Comparison of ENCODE assay signal across 12 cellular contexts in genomic region chr3:123478314-123478713, GRCh38. TPM values are rescaled to one million over a fixed set of nuclear protein-coding genes. Genes with fewer than 3 reads are reported as not detected.
DNase-seq lines count a peak whose midpoint lies in the region; ATAC-seq and TF ChIP-seq lines count a peak whose summit lies in the region.
"Had no signal": no experiment of that assay in that cellular context is flagged by ENCODE, and none has a peak within 500 bp of the region (broad histone marks: within the 10 kb centered on the region; RNA-seq: fewer than 3 reads in every experiment).

No MANE protein-coding gene starts in this region.

- peaks cover 3% of the 10 kb centered on the region; the same call in 2 of the 3 replicates for H3K4me1 Mint-ChIP-seq in GM23338
- H3K4me1 Mint-ChIP-seq: CD4-positive, CD25-positive, alpha-beta regulatory T cell had no signal

- no peaks in the 10 kb centered on the region for H3K9me3 ChIP-seq in BLaER1 treated with 17β-estradiol and CSF1 and Interleukin-3, amounts not matched to agents 10 nM and 100 nM (replicated peaks in 1 of 11)
- no peaks in the 10 kb centered on the region for H3K9me3 ChIP-seq in PC-3 (ENCODE audit: low read length)
- no peaks in the 10 kb centered on the region for H3K9me3 ChIP-seq in PC-9 (ENCODE audit: insufficient read depth, low read depth)
- H3K9me3 ChIP-seq: A549, HAP-1 had no signal

- H3K4me2 ChIP-seq in BLaER1 treated with 17β-estradiol and CSF1 and Interleukin-3, amounts not matched to agents 10 nM and 100 nM: peak overlapping the region in 8 of 11 experiments; percentile 20 to 80 (median 66); a peak in 14 of 22 replicates
- H3K4me2 ChIP-seq in GM23338 (no peak overlapping the region), PC-3 (ENCODE audit: low read length) (no peak overlapping the region), PC-9 (no peak overlapping the region)
- H3K4me2 ChIP-seq: A549 had no signal

- no peaks in the 10 kb centered on the region for H3K36me3 Mint-ChIP-seq in GM23338 (ENCODE audit: low read depth)
- H3K36me3 Mint-ChIP-seq: CD4-positive, CD25-positive, alpha-beta regulatory T cell had no signal

- peaks cover 0 to 18% (median 0%) of the 10 kb centered on the region in 11 experiments; a peak in 5 of 22 replicates for H3K27me3 ChIP-seq in BLaER1 treated with 17β-estradiol and CSF1 and Interleukin-3, amounts not matched to agents 10 nM and 100 nM
- no peaks in the 10 kb centered on the region for H3K27me3 ChIP-seq in GM23338 (ENCODE audit: insufficient read depth)
- peaks cover 59% of the 10 kb centered on the region for H3K27me3 ChIP-seq in PC-3 (ENCODE audit: low read length)
- H3K27me3 ChIP-seq in PC-9 (ENCODE audit: insufficient read depth, low read depth): peaks cover 7% of the 10 kb centered on the region; the same call in 1 of the 2 replicates

- H3K4me3 ChIP-seq in BLaER1 treated with 17β-estradiol and CSF1 and Interleukin-3, amounts not matched to agents 10 nM and 100 nM: no peak overlapping the region
- H3K4me3 ChIP-seq in GM23338: no peak overlapping the region
- H3K4me3 ChIP-seq in PC-3 (ENCODE audit: low read length): no peak overlapping the region
- no peak overlapping the region for H3K4me3 ChIP-seq in PC-9
- H3K4me3 ChIP-seq: A549, HAP-1 had no signal

- ATAC-seq in GM23338 (peak; percentile 44), PC-3 (peak; percentile 28)
- ATAC-seq: A549 had no signal

- H3F3A ChIP-seq in GM23338 (replicated peaks; ENCODE audit: low read depth) (no peaks in the 10 kb centered on the region), PC-3 (ENCODE audit: low read length, unreplicated experiment) (no peaks in the 10 kb centered on the region), PC-9 (ENCODE audit: insufficient read depth, low read depth) (no peaks in the 10 kb centered on the region)

- peaks cover 15% of the 10 kb centered on the region for H3K27me3 Mint-ChIP-seq in GM23338 (ENCODE audit: insufficient read depth, low read depth, poor library complexity)

- H3K9ac ChIP-seq in BLaER1 treated with 17β-estradiol and CSF1 and Interleukin-3, amounts not matched to agents 10 nM and 100 nM: 0 out of 22 replicates have a peak overlapping the region, but pooled peaks of 1 of the 11 experiments have one; percentile 16
- no peak overlapping the region for H3K9ac ChIP-seq in PC-3 (ENCODE audit: low read length)

- H3K79me2 ChIP-seq in GM23338 (replicated peaks; ENCODE audit: insufficient read depth) (no peaks in the 10 kb centered on the region), PC-3 (ENCODE audit: low read length) (no peaks in the 10 kb centered on the region), PC-9 (ENCODE audit: low read depth) (no peaks in the 10 kb centered on the region)

- H3K9me2 ChIP-seq in GM23338 (ENCODE audit: insufficient read depth) (no peaks in the 10 kb centered on the region), PC-3 (replicated peaks; ENCODE audit: low read length) (no peaks in the 10 kb centered on the region), PC-9 (ENCODE audit: insufficient read depth) (no peaks in the 10 kb centered on the region; the same call in 1 of the 2 replicates)

- H4K20me1 ChIP-seq in BLaER1 treated with 17β-estradiol and CSF1 and Interleukin-3, amounts not matched to agents 10 nM and 100 nM: no peaks in the 10 kb centered on the region; a peak in 1 of 22 replicates
- H4K20me1 ChIP-seq in GM23338 (replicated peaks; ENCODE audit: insufficient read depth): no peaks in the 10 kb centered on the region
- no peaks in the 10 kb centered on the region for H4K20me1 ChIP-seq in PC-3 (ENCODE audit: low read length)
- no peaks in the 10 kb centered on the region for H4K20me1 ChIP-seq in PC-9 (ENCODE audit: insufficient read depth)

- H3K27ac ChIP-seq in BLaER1 treated with 17β-estradiol and CSF1 and Interleukin-3, amounts not matched to agents 10 nM and 100 nM: no peak overlapping the region
- H3K27ac ChIP-seq in GM23338 (ENCODE audit: low read depth): no peak overlapping the region
- H3K27ac ChIP-seq in PC-3 (ENCODE audit: low read length): no peak overlapping the region
- no peak overlapping the region for H3K27ac ChIP-seq in PC-9
- H3K27ac ChIP-seq: A549 had no signal

- H3K27ac Mint-ChIP-seq in GM23338: no peak overlapping the region
- H3K27ac Mint-ChIP-seq: CD4-positive, CD25-positive, alpha-beta regulatory T cell had no signal

- no peak overlapping the region for H2AFZ ChIP-seq in GM23338
- no peak overlapping the region for H2AFZ ChIP-seq in PC-3 (ENCODE audit: low read length)
- no peak overlapping the region for H2AFZ ChIP-seq in PC-9

- no peak for TF ChIP-seq CTCF in GM23338 (conservative IDR thresholded peaks at IDR 0.05; ENCODE audit: low read depth in 2 of 2)
- no peak for TF ChIP-seq CTCF in PC-3 (conservative IDR thresholded peaks at IDR 0.05; ENCODE audit: low read depth, low read length)
- no peak for TF ChIP-seq CTCF in PC-9 (conservative IDR thresholded peaks at IDR 0.05)

- no TSS peak for BruUV-seq in PC-3 (replicated peaks; lab: Mats Ljungman, UMichigan)
- BruUV-seq in PC-9 (replicated peaks; lab: Mats Ljungman, UMichigan): no TSS peak

- no peak overlapping the region for H3K4me3 Mint-ChIP-seq in GM23338
- H3K4me3 Mint-ChIP-seq: CD4-positive, CD25-positive, alpha-beta regulatory T cell had no signal

- DNase-seq in GM23338 (ENCODE audit: low spot score): no peak
- DNase-seq in PC-3: no peak
- DNase-seq in left kidney (ENCODE audit: low read depth, low spot score): peak; percentile 20
- no peak for DNase-seq in PC-9
- DNase-seq in activated naive CD4-positive, alpha-beta T cell treated with anti-CD3 and anti-CD28 coated beads, Interleukin-2, amount 50 U/mL, for 16 hours: no peak
- DNase-seq in amniotic stem cell (lab: John Stamatoyannopoulos, UW): no peak
- DNase-seq: CD4-positive, CD25-positive, alpha-beta regulatory T cell; DMS79; EL had no signal

- intact Hi-C loops in PC-3 (cut with micrococcal nuclease) (no loop called here), PC-9 (cut with micrococcal nuclease; ENCODE audit: unreplicated experiment) (no loop called here)

- POLR2A ChIA-PET in PC-3 (lab: Charles Lee; ENCODE audit: unreplicated experiment): no interaction called here
- POLR2A ChIA-PET in PC-9 (lab: Charles Lee; ENCODE audit: unreplicated experiment): no interaction called here

- no peaks in the 10 kb centered on the region for H3K9me3 Mint-ChIP-seq in GM23338

- H3K4me1 ChIP-seq in BLaER1 treated with 17β-estradiol and CSF1 and Interleukin-3, amounts not matched to agents 10 nM and 100 nM: peaks cover 14 to 85% (median 61%) of the 10 kb centered on the region in 10 experiments; a peak in 19 of 20 replicates
- H3K4me1 ChIP-seq in GM23338 (ENCODE audit: insufficient read depth) (no peaks in the 10 kb centered on the region), PC-3 (ENCODE audit: insufficient read depth, low read length) (no peaks in the 10 kb centered on the region), PC-9 (replicated peaks; ENCODE audit: insufficient read depth) (no peaks in the 10 kb centered on the region)
- H3K4me1 ChIP-seq: A549, HAP-1 had no signal

- CTCF ChIA-PET in PC-3 (lab: Charles Lee): no interaction called here
- CTCF ChIA-PET in PC-9 (lab: Charles Lee): interaction anchor here (0.6 kb wide), 1 partner anchor 73 kb away, joined by 3 read pairs; no protein-coding TSS in a partner anchor

- no peaks in the 10 kb centered on the region for H3K36me3 ChIP-seq in BLaER1 treated with 17β-estradiol and CSF1 and Interleukin-3, amounts not matched to agents 10 nM and 100 nM
- no peaks in the 10 kb centered on the region for H3K36me3 ChIP-seq in GM23338 (ENCODE audit: insufficient read depth)
- no peaks in the 10 kb centered on the region for H3K36me3 ChIP-seq in PC-3 (ENCODE audit: low read depth, low read length)
- no peaks in the 10 kb centered on the region for H3K36me3 ChIP-seq in PC-9 (ENCODE audit: low read depth)
- H3K36me3 ChIP-seq: HAP-1 had no signal

TF ChIP-seq in GM23338, 12 proteins besides CTCF, POLR2A, EP300 and RAD21 (continues in another document):
- TF ChIP-seq ETS1 (IDR thresholded peaks at IDR 0.05) (no peak), ZNF331 (CRISPR knock-in tag; IDR thresholded peaks at IDR 0.05; ENCODE audit: low read depth) (no peak), REST (IDR thresholded peaks at IDR 0.05; ENCODE audit: unreplicated experiment) (no peak), ZNF114 (CRISPR knock-in tag; IDR thresholded peaks at IDR 0.05) (no peak), JUNB (IDR thresholded peaks at IDR 0.05; ENCODE audit: unreplicated experiment) (no peak)

RNA-seq across cellular contexts. Expression of gene ADCY5, which starts 29.4 kb away (rescaled TPM):
- 10.2 and 10.3 TPM in 2 replicates for total RNA-seq in GM23338 (2014; rRNA removed; shearing (Covaris generic))
- polyA plus RNA-seq in GM23338 (2016; fragmentation: Nextera tagmentation; extraction: Ambion mirVana): 2.4 and 3.5 TPM in 2 replicates
- total RNA-seq in PC-3 (2014; rRNA removed) (not detected in 2 replicates), PC-9 (2021) (0.24 TPM in 1 of 2 replicates, not detected in the other)
- total RNA-seq: CD4-positive, CD25-positive, alpha-beta regulatory T cell had no signal

Comparison
In these comparisons a context has a peak if more than half of its experiments do, and no peak if none do; other contexts are left out.
1. H3K4me2 ChIP-seq: peak in BLaER1 treated with 17β-estradiol and CSF1 and Interleukin-3, amounts not matched to agents 10 nM and 100 nM (8 of 11); none in GM23338 (single experiment), PC-3 (single experiment) and PC-9 (single experiment).